1 cellular context compared by ENCODE assay signal in genomic region chr11:96235725-96236124, GRCh38.
TF ChIP-seq lines count a peak whose summit lies in the region.

No MANE protein-coding gene starts in this region.

TF ChIP-seq in GM12878, 131 proteins besides CTCF, POLR2A, EP300 and RAD21 (continued from another document and continues in another):
- TF ChIP-seq ATF3 (IDR thresholded peaks at IDR 0.05; ENCODE audit: borderline replicate concordance, extremely low read depth, low read depth, low read length) = no peak
- TF ChIP-seq BCLAF1 (IDR thresholded peaks at IDR 0.05) = no peak
- TF ChIP-seq ZNF24 (IDR thresholded peaks at IDR 0.05) = peak; percentile 85
- no peak for TF ChIP-seq CBFB (IDR thresholded peaks at IDR 0.05; ENCODE audit: low read depth)
- peak; percentile 71; the same call in 1 of the 2 replicates for TF ChIP-seq IRF4 (IDR thresholded peaks at IDR 0.05; ENCODE audit: low read depth, low read length)
- TF ChIP-seq NFYA (IDR thresholded peaks at IDR 0.05; ENCODE audit: borderline replicate concordance, low read depth, low read length) = no peak
- no peak for TF ChIP-seq TAF1 (IDR thresholded peaks at IDR 0.05; ENCODE audit: borderline replicate concordance, low read depth, low read length)
- TF ChIP-seq JUNB (IDR thresholded peaks at IDR 0.05) = peak; percentile 86
- TF ChIP-seq IKZF2 (IDR thresholded peaks at IDR 0.05) = peak; percentile 33 to 46; a peak in 2 of 4 replicates
- no peak for TF ChIP-seq ZNF687 (IDR thresholded peaks at IDR 0.05)
- no peak for TF ChIP-seq PML (IDR thresholded peaks at IDR 0.05; ENCODE audit: low read length)
- TF ChIP-seq RUNX3 (IDR thresholded peaks at IDR 0.05; ENCODE audit: low read length) = peak; percentile 88
- TF ChIP-seq CEBPZ (IDR thresholded peaks at IDR 0.05; ENCODE audit: low read depth, low read length) = no peak
- TF ChIP-seq TCF7 (IDR thresholded peaks at IDR 0.05; ENCODE audit: borderline replicate concordance) = no peak
- TF ChIP-seq MTA3 (IDR thresholded peaks at IDR 0.05; ENCODE audit: borderline replicate concordance, low read length) = peak; percentile 63; the same call in 1 of the 2 replicates
- TF ChIP-seq KAT2A (conservative IDR thresholded peaks at IDR 0.05; ENCODE audit: control insufficient read depth, low read depth, low read length) = no peak
- TF ChIP-seq HSF1 (IDR thresholded peaks at IDR 0.05; ENCODE audit: low read depth, low read length) = no peak
- TF ChIP-seq ZZZ3 (IDR thresholded peaks at IDR 0.05; ENCODE audit: control insufficient read depth, insufficient read length, low read depth) = no peak
- no peak for TF ChIP-seq JUND (IDR thresholded peaks at IDR 0.05; ENCODE audit: low read depth, low read length)
- no peak for TF ChIP-seq MTA2 (IDR thresholded peaks at IDR 0.05; ENCODE audit: low read depth)
- TF ChIP-seq EED (IDR thresholded peaks at IDR 0.05; ENCODE audit: low read depth) = peak; percentile 82
- TF ChIP-seq SUZ12 (IDR thresholded peaks at IDR 0.05; ENCODE audit: unreplicated experiment) = no peak
- no peak for TF ChIP-seq POU2F2 (IDR thresholded peaks at IDR 0.05; ENCODE audit: borderline replicate concordance, low read depth, low read length)
- TF ChIP-seq RELB (IDR thresholded peaks at IDR 0.05; ENCODE audit: low read depth) = 0 out of 2 replicates have a peak, but pooled peaks have one; percentile 17
- no peak for TF ChIP-seq DPF2 (IDR thresholded peaks at IDR 0.05)
- no peak for TF ChIP-seq KLF5 (IDR thresholded peaks at IDR 0.05; ENCODE audit: partially characterized antibody)
- TF ChIP-seq MEF2B (IDR thresholded peaks at IDR 0.05; ENCODE audit: partially characterized antibody, poor library complexity, severe bottlenecking) = peak; percentile 20
- TF ChIP-seq REST (IDR thresholded peaks at IDR 0.05; ENCODE audit: low read depth, low read length) = no peak
- peak; percentile 64 to 77; a peak in 1 of 4 replicates for TF ChIP-seq CEBPB (IDR thresholded peaks at IDR 0.05; ENCODE audit: borderline replicate concordance in 1 of 2, low read depth in 2 of 2, low read length in 2 of 2)
- no peak for TF ChIP-seq YY1 (IDR thresholded peaks at IDR 0.05; ENCODE audit: low read depth, low read length)
- TF ChIP-seq IRF5 (IDR thresholded peaks at IDR 0.05; ENCODE audit: borderline replicate concordance) = no peak
- no peak for TF ChIP-seq SREBF1 (IDR thresholded peaks at IDR 0.05; ENCODE audit: low read length)
- TF ChIP-seq SKIL (IDR thresholded peaks at IDR 0.05; ENCODE audit: low read depth, poor library complexity, severe bottlenecking) = no peak
- TF ChIP-seq BRCA1 (IDR thresholded peaks at IDR 0.05; ENCODE audit: low read depth, low read length) = no peak
- peak; percentile 76; the same call in 1 of the 2 replicates for TF ChIP-seq MEF2A (IDR thresholded peaks at IDR 0.05; ENCODE audit: insufficient read depth, low read depth, low read length)
- TF ChIP-seq CREB1 (IDR thresholded peaks at IDR 0.05; ENCODE audit: low read depth) = peak; percentile 45; the same call in 1 of the 2 replicates
- TF ChIP-seq MYB (IDR thresholded peaks at IDR 0.05; ENCODE audit: borderline replicate concordance, low read depth, low read length) = no peak
- 0 out of 2 replicates have a peak, but pooled peaks have one; percentile 38 for TF ChIP-seq CBX5 (IDR thresholded peaks at IDR 0.05; ENCODE audit: low read depth)
- TF ChIP-seq PAX5 (IDR thresholded peaks at IDR 0.05; ENCODE audit: borderline replicate concordance, low read depth, low read length) = peak; percentile 37; the same call in 1 of the 2 replicates
